24 cellular contexts compared by ENCODE assay signal in the genomic region with DNA sequence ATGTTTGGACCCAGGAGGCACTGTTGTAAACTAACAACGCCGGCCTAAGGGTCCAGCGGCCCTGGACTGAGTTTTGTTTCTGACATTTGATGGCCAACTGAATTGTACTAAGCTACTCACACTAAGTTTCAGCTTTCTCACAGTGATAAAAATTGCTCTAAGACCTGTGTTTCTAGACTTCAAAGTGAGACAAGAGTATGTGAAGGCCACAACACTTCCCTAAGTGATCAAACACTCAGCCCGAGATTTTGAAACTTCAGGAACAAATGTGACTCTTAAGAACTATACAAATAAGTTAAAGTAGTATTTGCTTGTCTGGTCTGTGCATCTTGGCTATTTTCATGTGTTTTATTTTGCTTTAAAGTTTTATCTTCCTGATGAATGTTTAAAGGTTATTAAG.
"Had no signal": no experiment of that assay in that cellular context is flagged by ENCODE, and none has a peak within 500 bp of the region (broad histone marks: within the 10 kb centered on the region; RNA-seq: fewer than 3 reads in every experiment).

No MANE protein-coding gene starts in this region.

- ATAC-seq: gastroesophageal sphincter; left cardiac atrium; left ventricle myocardium superior; naive thymus-derived CD4-positive, alpha-beta T cell; psoas muscle; right lobe of liver; stimulated activated memory B cell treated with anti-CD40 and anti-IgM and Interleukin-4, amounts not matched to agents 10 μg/mL and 1 μg/mL and 100 μg/mL, for 72 hours had no signal

- H3K36me3 Mint-ChIP-seq: immature natural killer cell; naive thymus-derived CD4-positive, alpha-beta T cell; stimulated activated memory B cell treated with anti-CD40 and anti-IgM and Interleukin-4, amounts not matched to agents 10 μg/mL and 1 μg/mL and 100 μg/mL, for 72 hours had no signal

- H3K27me3 ChIP-seq: esophagus squamous epithelium, gastroesophageal sphincter, neural progenitor cell, right lobe of liver had no signal

- H3K27ac Mint-ChIP-seq: dendritic cell treated with granulocyte-macrophage colony-stimulating factor and Interleukin-4, amounts not matched to agents 40 ng/mL and 50 ng/mL, for 4 days; immature natural killer cell; naive thymus-derived CD4-positive, alpha-beta T cell; neural progenitor cell; stimulated activated memory B cell treated with anti-CD40 and anti-IgM and Interleukin-4, amounts not matched to agents 10 μg/mL and 1 μg/mL and 100 μg/mL, for 72 hours; stimulated activated naive CD8-positive, alpha-beta T cell treated with anti-CD3 and anti-CD28 coated beads, Interleukin-15, Interleukin-2, amounts not matched to agents 100 ng/mL and 50 ng/mL, for 24 hours had no signal

- H3K4me3 Mint-ChIP-seq: dendritic cell treated with granulocyte-macrophage colony-stimulating factor and Interleukin-4, amounts not matched to agents 40 ng/mL and 50 ng/mL, for 4 days; immature natural killer cell; naive thymus-derived CD4-positive, alpha-beta T cell; neural progenitor cell; stimulated activated memory B cell treated with anti-CD40 and anti-IgM and Interleukin-4, amounts not matched to agents 10 μg/mL and 1 μg/mL and 100 μg/mL, for 72 hours; stimulated activated naive CD8-positive, alpha-beta T cell treated with anti-CD3 and anti-CD28 coated beads, Interleukin-15, Interleukin-2, amounts not matched to agents 100 ng/mL and 50 ng/mL, for 24 hours had no signal

- DNase-seq: esophagus squamous epithelium; foreskin fibroblast; immature natural killer cell; kidney; left cardiac atrium; left ventricle myocardium superior; mesendoderm; naive thymus-derived CD4-positive, alpha-beta T cell; nucleus accumbens; psoas muscle; retina; right lobe of liver; spleen; stimulated activated CD4-positive, alpha-beta T cell treated with anti-CD3 and anti-CD28 coated beads, Interleukin-15, amount 100 ng/mL, for 24 hours; stimulated activated CD4-positive, alpha-beta T cell treated with anti-CD3 and anti-CD28 coated beads, Interleukin-1b, Interleukin-23, amount 100 ng/mL, for 48 hours; stimulated activated CD4-positive, alpha-beta T cell treated with anti-CD3 and anti-CD28 coated beads, Interleukin-4, amount 100 ng/mL, for 24 hours; trophoblast cell had no signal

- H3K9me3 Mint-ChIP-seq: dendritic cell treated with granulocyte-macrophage colony-stimulating factor and Interleukin-4, amounts not matched to agents 40 ng/mL and 50 ng/mL, for 4 days; immature natural killer cell; naive thymus-derived CD4-positive, alpha-beta T cell; stimulated activated memory B cell treated with anti-CD40 and anti-IgM and Interleukin-4, amounts not matched to agents 10 μg/mL and 1 μg/mL and 100 μg/mL, for 72 hours; stimulated activated naive CD8-positive, alpha-beta T cell treated with anti-CD3 and anti-CD28 coated beads, Interleukin-15, Interleukin-2, amounts not matched to agents 100 ng/mL and 50 ng/mL, for 24 hours had no signal

- H3K27ac ChIP-seq: esophagus squamous epithelium, neural progenitor cell, parathyroid adenoma, psoas muscle, right lobe of liver, spleen had no signal

- H3K4me1 Mint-ChIP-seq: stimulated activated memory B cell treated with anti-CD40 and anti-IgM and Interleukin-4, amounts not matched to agents 10 μg/mL and 1 μg/mL and 100 μg/mL, for 72 hours had no signal

- H3K4me3 ChIP-seq: esophagus squamous epithelium, gastroesophageal sphincter, neural progenitor cell, psoas muscle, right lobe of liver, spleen had no signal

- FAIRE-seq: kidney, urothelium cell line had no signal
